Comparison of ENCODE assay signal across 10 cellular contexts in genomic region chr17:82866521-82867214, GRCh38. TPM values are rescaled to one million over a fixed set of nuclear protein-coding genes. Genes with fewer than 3 reads are reported as not detected.
A peak's percentile ranks its signal among the peaks of the same experiment; 100 is the strongest.
DNase-seq lines count a peak whose midpoint lies in the region; ATAC-seq, FAIRE-seq and TF ChIP-seq lines count a peak whose summit lies in the region.
"Had no signal": no experiment of that assay in that cellular context is flagged by ENCODE, and none has a peak within 500 bp of the region (broad histone marks: within the 10 kb centered on the region; RNA-seq: fewer than 3 reads in every experiment).

No MANE protein-coding gene starts in this region.

- H3K4me1 ChIP-seq in mucosa of descending colon (ENCODE audit: low read depth) (peaks cover 12% of the 10 kb centered on the region), small intestine (ENCODE audit: control insufficient read depth in 2 of 2, insufficient read depth in 1 of 2, low read depth in 1 of 2, low read length in 1 of 2) (no peaks in the 10 kb centered on the region)

- no peaks in the 10 kb centered on the region for H3K27me3 ChIP-seq in MG63
- H3K27me3 ChIP-seq in small intestine (ENCODE audit: control insufficient read depth in 2 of 2, insufficient read depth in 2 of 2, low read length in 2 of 2) = no peaks in the 10 kb centered on the region

- 76 to 86% (median 82%) methylated on average over 14 of the region's 14 CpGs for WGBS in small intestine, 3 donors

- FAIRE-seq in small intestine (lab: Jason Lieb, UNC) = no peak

- peak; percentile 13 for ATAC-seq in mucosa of descending colon
- ATAC-seq in GM18519 (IDR thresholded peaks at IDR 0.05; ENCODE audit: low FRiP score, unreplicated experiment) = no peak
- ATAC-seq in left lobe of liver = no peak

- H3K36me3 ChIP-seq in MG63 (peaks cover 15% of the 10 kb centered on the region), mucosa of descending colon (ENCODE audit: low read depth) (no peaks in the 10 kb centered on the region), small intestine (ENCODE audit: control insufficient read depth in 2 of 2, insufficient read depth in 2 of 2, low read length in 2 of 2) (peaks cover 0 to 2% of the 10 kb centered on the region in 2 donors)

- H3K4me3 ChIP-seq in MG63 = no peak overlapping the region
- no peak overlapping the region for H3K4me3 ChIP-seq in choroid plexus epithelial cell (ENCODE audit: low read depth, low read length)
- no peak overlapping the region for H3K4me3 ChIP-seq in mucosa of descending colon
- no peak overlapping the region for H3K4me3 ChIP-seq in small intestine (ENCODE audit: low read depth in 1 of 2, low read length in 2 of 2)

- no peaks in the 10 kb centered on the region for H3K9me3 ChIP-seq in MG63
- H3K9me3 ChIP-seq in mucosa of descending colon = no peaks in the 10 kb centered on the region
- H3K9me3 ChIP-seq in small intestine (ENCODE audit: control insufficient read depth, low read depth) = no peaks in the 10 kb centered on the region

- H3K27ac ChIP-seq in small intestine (ENCODE audit: low read depth in 1 of 2, low read length in 1 of 2) = peak overlapping the region in 1 of 2 donors; percentile 59
- H3K27ac ChIP-seq: epithelial cell of prostate had no signal

- DNase-seq in AG20443 (ENCODE audit: low spot score) (peak; percentile 92), MG63 (peak; percentile 81), choroid plexus epithelial cell (ENCODE audit: low read depth) (peak; percentile 87), mucosa of descending colon (peak in 2 of 3 donors; percentile 16 to 51), NCI-H187 (lab: John Stamatoyannopoulos, UW) (no peak), small intestine (no peak), left lobe of liver (ENCODE audit: low spot score) (no peak)
- DNase-seq: stimulated activated CD4-positive, alpha-beta T cell treated with anti-CD3 and anti-CD28 coated beads, Interleukin-2, amount 100 ng/mL, for 48 hours had no signal

- TF ChIP-seq CTCF in choroid plexus epithelial cell (conservative IDR thresholded peaks at IDR 0.05; ENCODE audit: low read depth, low read length) = no peak
- TF ChIP-seq CTCF in mucosa of descending colon (IDR thresholded peaks at IDR 0.05) = no peak

- intact Hi-C loops in mucosa of descending colon (cut with DNase I, micrococcal nuclease) = no loop called here

RNA-seq across cellular contexts. Expression of gene ZNF750, which starts 26.8 kb away (rescaled TPM):
- total RNA-seq in MG63 (2014; rRNA removed; shearing (Covaris generic); ENCODE audit: low replicate concordance) = not detected in 2 replicates
- total RNA-seq in mucosa of descending colon (not detected), left lobe of liver (0.08 TPM)
- polyA plus RNA-seq in small intestine = under 1 TPM in 2 of 3 donors, not detected in 1; 0.04 to 0.27 TPM

Comparison
In these comparisons a context has a peak if more than half of its experiments do, and no peak if none do; other contexts are left out.
1. DNase-seq: peak in AG20443 (single experiment), MG63 (single experiment), choroid plexus epithelial cell (single experiment) and mucosa of descending colon (2 of 3); none in NCI-H187 (0 of 2), small intestine (single experiment) and left lobe of liver (single experiment).